ENCODE assay signal across 4 cellular contexts in genomic region chr9:41150116-41150515, GRCh38. TPM values are rescaled to one million over a fixed set of nuclear protein-coding genes. Genes with fewer than 3 reads are reported as not detected.
"Had no signal": no experiment of that assay in that cellular context is flagged by ENCODE, and none has a peak within 500 bp of the region (broad histone marks: within the 10 kb centered on the region; RNA-seq: fewer than 3 reads in every experiment).

No MANE protein-coding gene starts in this region.

RNA-seq across cellular contexts. Expression of gene FOXD4L6, which starts 21.6 kb away (rescaled TPM):
- total RNA-seq: LHCN-M2, PC-9, RPMI7951, SK-MEL-5 had no signal
